Comparison of ENCODE assay signal across 9 cellular contexts in genomic region chr22:28792491-28793383, GRCh38. TPM values are rescaled to one million over a fixed set of nuclear protein-coding genes. Genes with fewer than 3 reads are reported as not detected.
A peak's percentile ranks its signal among the peaks of the same experiment; 100 is the strongest.
DNase-seq lines count a peak whose midpoint lies in the region; ATAC-seq and TF ChIP-seq lines count a peak whose summit lies in the region.
"Had no signal": no experiment of that assay in that cellular context is flagged by ENCODE, and none has a peak within 500 bp of the region (broad histone marks: within the 10 kb centered on the region; RNA-seq: fewer than 3 reads in every experiment).

No MANE protein-coding gene starts in this region.

- no peak for TF ChIP-seq CTCF in osteocyte (IDR thresholded peaks at IDR 0.05)

- peaks cover 42% of the 10 kb centered on the region for H3K36me3 Mint-ChIP-seq in osteocyte (ENCODE audit: unreplicated experiment)

- CTCF ChIA-PET in HEK293T (lab: Yijun Ruan, JAX), result interaction anchor here (0.6 kb wide), 1 partner anchor 19 kb away, joined by 3 read pairs; no protein-coding TSS in a partner anchor

- peaks cover 19% of the 10 kb centered on the region for H3K4me1 Mint-ChIP-seq in osteocyte (ENCODE audit: unreplicated experiment)

- H3K4me3 Mint-ChIP-seq in osteocyte (ENCODE audit: unreplicated experiment), result no peak overlapping the region

- intact Hi-C loops in Right ventricle myocardium inferior (cut with DNase I), result no loop called here

- ATAC-seq in HG02610 (IDR thresholded peaks at IDR 0.05; ENCODE audit: unreplicated experiment) (peak; percentile 16), Right ventricle myocardium inferior (no peak)

- POLR2A ChIA-PET in HEK293T (lab: Yijun Ruan, JAX), result interaction anchor here (0.7 to 3.2 kb wide), 4 partner anchors 8 to 28 kb away, joined by 3 to 13 read pairs (median 3); partner anchors contain the start of gene XBP1

- peak overlapping the region; percentile 54 for H3K27ac Mint-ChIP-seq in osteocyte (ENCODE audit: unreplicated experiment)

- no peaks in the 10 kb centered on the region for H3K9me3 Mint-ChIP-seq in osteocyte (ENCODE audit: unreplicated experiment)

- DNase-seq in NCI-H2227 (lab: John Stamatoyannopoulos, UW; ENCODE audit: unreplicated experiment) (peak; percentile 42), NCI-H2227 treated with DMSO at 0.1 percent for 48 hours (lab: John Stamatoyannopoulos, UW) (no peak), RPMI8226 (peak; percentile 73), osteocyte (ENCODE audit: extremely low spot score, unreplicated experiment) (no peak), HEK293T (ENCODE audit: extremely low spot score) (no peak), A172 (ENCODE audit: low spot score) (no peak), Right ventricle myocardium inferior (ENCODE audit: missing footprints) (no peak)
- DNase-seq: ACHN had no signal

- H3K27me3 Mint-ChIP-seq in osteocyte (ENCODE audit: unreplicated experiment), result no peaks in the 10 kb centered on the region

TF ChIP-seq in HEK293T, 16 proteins besides CTCF, POLR2A, EP300 and RAD21:
- TF ChIP-seq BHLHE40 (IDR thresholded peaks at IDR 0.05; ENCODE audit: borderline replicate concordance) (no peak), HDGF (IDR thresholded peaks at IDR 0.05; ENCODE audit: borderline replicate concordance) (no peak), FOXM1 (IDR thresholded peaks at IDR 0.05; ENCODE audit: borderline replicate concordance) (no peak), SUZ12 (IDR thresholded peaks at IDR 0.05) (no peak), ELF4 (IDR thresholded peaks at IDR 0.05) (no peak), FOXA1 (IDR thresholded peaks at IDR 0.05) (no peak), SP1 (IDR thresholded peaks at IDR 0.05) (no peak), CTBP1 (IDR thresholded peaks at IDR 0.05; ENCODE audit: borderline replicate concordance) (no peak), ZNF384 (IDR thresholded peaks at IDR 0.05) (no peak), FOXK2 (IDR thresholded peaks at IDR 0.05) (no peak), LEF1 (IDR thresholded peaks at IDR 0.05; ENCODE audit: borderline replicate concordance) (no peak), TARDBP (IDR thresholded peaks at IDR 0.05) (no peak), NFRKB (IDR thresholded peaks at IDR 0.05) (no peak), L3MBTL2 (conservative IDR thresholded peaks at IDR 0.05) (no peak), ARNT (IDR thresholded peaks at IDR 0.05) (no peak)

RNA-seq across cellular contexts. Expression of gene XBP1, which starts 7.6 kb away (rescaled TPM):
- total RNA-seq in osteocyte (144 and 150 TPM in 2 replicates), Right ventricle myocardium inferior (71.8 TPM)
- 47.4 and 52.1 TPM in 2 replicates for total RNA-seq in A172 (2014; rRNA removed; shearing (Covaris generic))

RNA-seq across cellular contexts. Expression of gene CCDC117, which starts 20.2 kb away (rescaled TPM):
- 21.9 and 23.6 TPM in 2 replicates for total RNA-seq in osteocyte
- total RNA-seq in A172 (2014; rRNA removed; shearing (Covaris generic)), result 22.3 and 24.3 TPM in 2 replicates
- total RNA-seq in Right ventricle myocardium inferior, result 11.4 TPM

RNA-seq across cellular contexts. Expression of gene HSCB, which starts 50.9 kb away (rescaled TPM):
- total RNA-seq in osteocyte, result 11.6 and 13.4 TPM in 2 replicates
- 10.4 and 15.4 TPM in 2 replicates for total RNA-seq in A172 (2014; rRNA removed; shearing (Covaris generic))
- total RNA-seq in Right ventricle myocardium inferior, result 9.6 TPM

RNA-seq across cellular contexts. Expression of gene CHEK2, which starts 51.1 kb away (rescaled TPM):
- total RNA-seq in osteocyte, result 9.9 and 11.2 TPM in 2 replicates
- total RNA-seq in A172 (2014; rRNA removed; shearing (Covaris generic)), result 14.3 and 27.3 TPM in 2 replicates
- total RNA-seq in Right ventricle myocardium inferior, result 1.9 TPM

Comparison
In these comparisons a context has a peak if more than half of its experiments do, and no peak if none do; other contexts are left out.
1. DNase-seq: peak in NCI-H2227 (single experiment) and RPMI8226 (single experiment); none in NCI-H2227 treated with DMSO at 0.1 percent for 48 hours (single experiment), osteocyte (single experiment), HEK293T (single experiment), A172 (single experiment) and Right ventricle myocardium inferior (single experiment).